30 cellular contexts compared by ENCODE assay signal in genomic region chr11:61338783-61339489, GRCh38. TPM values are rescaled to one million over a fixed set of nuclear protein-coding genes. Genes with fewer than 3 reads are reported as not detected.
"Had no signal": no experiment of that assay in that cellular context is flagged by ENCODE, and none has a peak within 500 bp of the region (broad histone marks: within the 10 kb centered on the region; RNA-seq: fewer than 3 reads in every experiment).

No MANE protein-coding gene starts in this region.

- H3K9me3 Mint-ChIP-seq: activated T-helper 1 cell treated with anti-CD3 and anti-CD28 coated beads, Interleukin-12 subunit alpha, Interleukin-12 subunit beta, Interleukin-2, Interleukin-4 antibody, amounts not matched to agents 30 ng/mL and 10 ng/mL and 1 ng/mL, durations not matched to agents 14 hours and 24 hours and 36 hours; naive thymus-derived CD4-positive, alpha-beta T cell; stimulated activated naive CD8-positive, alpha-beta T cell treated with anti-CD3 and anti-CD28 coated beads, Interleukin-15, amount 100 ng/mL, for 72 hours; type B pancreatic cell had no signal

- H3K27me3 Mint-ChIP-seq: naive thymus-derived CD4-positive, alpha-beta T cell; stimulated activated naive CD8-positive, alpha-beta T cell treated with anti-CD3 and anti-CD28 coated beads, Interleukin-15, amount 100 ng/mL, for 72 hours; type B pancreatic cell had no signal

- H3K36me3 ChIP-seq: brain microvascular endothelial cell, right atrium auricular region, uterus, WERI-Rb-1 had no signal

- H3K27me3 ChIP-seq: brain microvascular endothelial cell, right atrium auricular region, uterus had no signal

- H3K9me3 ChIP-seq: right atrium auricular region, uterus had no signal

- H3K27ac ChIP-seq: brain microvascular endothelial cell, parathyroid adenoma, right atrium auricular region, uterus, WERI-Rb-1 had no signal

- H3K4me3 ChIP-seq: right atrium auricular region, uterus had no signal

- H3K9ac ChIP-seq: parathyroid adenoma had no signal

- DNase-seq: activated CD4-positive, alpha-beta T cell treated with anti-CD3 and anti-CD28 coated beads for 48 hours; activated CD4-positive, alpha-beta T cell treated with anti-CD3 and anti-CD28 coated beads, Interleukin-2, amount 50 U/mL, for 48 hours; activated CD8-positive, alpha-beta memory T cell treated with anti-CD3 and anti-CD28 coated beads for 24 hours; activated gamma-delta T cell treated with Interleukin-2 at 50 U/mL for 16 hours; activated naive CD4-positive, alpha-beta T cell treated with anti-CD3 and anti-CD28 coated beads, Interleukin-2, amount 50 U/mL, for 16 hours; activated T-cell treated with anti-CD3 and anti-CD28 coated beads, Interleukin-2, amount 50 U/mL, for 1 hour; amniotic stem cell; brain microvascular endothelial cell; central memory CD4-positive, alpha-beta T cell; dermis blood vessel endothelial cell; effector CD8-positive, alpha-beta T cell; islet precursor cell; left cardiac atrium; left ventricle myocardium superior; mammary epithelial cell; midbrain; naive thymus-derived CD4-positive, alpha-beta T cell; nucleus accumbens; stimulated activated CD4-positive, alpha-beta T cell treated with anti-CD3 and anti-CD28 coated beads, Interleukin-2, amount 100 ng/mL, for 48 hours; stimulated activated naive CD8-positive, alpha-beta T cell treated with anti-CD3 and anti-CD28 coated beads, Interleukin-15, amount 100 ng/mL, for 72 hours; substantia nigra; T-helper 1 cell; T-helper 9 cell; uterus; WERI-Rb-1 had no signal

- H3K27ac Mint-ChIP-seq: activated T-helper 1 cell treated with anti-CD3 and anti-CD28 coated beads, Interleukin-12 subunit alpha, Interleukin-12 subunit beta, Interleukin-2, Interleukin-4 antibody, amounts not matched to agents 30 ng/mL and 10 ng/mL and 1 ng/mL, durations not matched to agents 14 hours and 24 hours and 36 hours had no signal

- H3K4me3 Mint-ChIP-seq: activated T-helper 1 cell treated with anti-CD3 and anti-CD28 coated beads, Interleukin-12 subunit alpha, Interleukin-12 subunit beta, Interleukin-2, Interleukin-4 antibody, amounts not matched to agents 30 ng/mL and 10 ng/mL and 1 ng/mL, durations not matched to agents 14 hours and 24 hours and 36 hours; naive thymus-derived CD4-positive, alpha-beta T cell; stimulated activated naive CD8-positive, alpha-beta T cell treated with anti-CD3 and anti-CD28 coated beads, Interleukin-15, amount 100 ng/mL, for 72 hours; type B pancreatic cell had no signal

- H2AFZ ChIP-seq: parathyroid adenoma had no signal

- H3K36me3 Mint-ChIP-seq: type B pancreatic cell had no signal

- ATAC-seq: activated CD4-positive, CD25-positive, alpha-beta regulatory T cell treated with anti-CD3 and anti-CD28 coated beads, Interleukin-2, amount 50 U/mL, for 24 hours; left cardiac atrium; left ventricle myocardium superior; naive thymus-derived CD4-positive, alpha-beta T cell; stimulated activated naive CD8-positive, alpha-beta T cell treated with anti-CD3 and anti-CD28 coated beads, Interleukin-15, amount 100 ng/mL, for 72 hours had no signal

RNA-seq across cellular contexts. Expression of gene VWCE, which starts 43.8 kb away (rescaled TPM):
- polyA plus RNA-seq: naive thymus-derived CD4-positive, alpha-beta T cell had no signal
